8 cellular contexts compared by ENCODE assay signal in genomic region chr12:6688543-6688999, GRCh38. TPM values are rescaled to one million over a fixed set of nuclear protein-coding genes. Genes with fewer than 3 reads are reported as not detected.
DNase-seq lines count a peak whose midpoint lies in the region; ATAC-seq and TF ChIP-seq lines count a peak whose summit lies in the region.

No MANE protein-coding gene starts in this region.

- H3K79me2 ChIP-seq in osteoblast (ENCODE audit: insufficient read depth, low read length), result peaks cover 66% of the 10 kb centered on the region

- H3K4me1 ChIP-seq in osteoblast (ENCODE audit: insufficient read depth, low read length), result peaks cover 32% of the 10 kb centered on the region

- H3K27ac ChIP-seq in osteoblast (ENCODE audit: low read depth, low read length), result peak overlapping the region; percentile 81

- peak overlapping the region; percentile 75 for H2AFZ ChIP-seq in osteoblast (ENCODE audit: low read length)

- peaks cover 47% of the 10 kb centered on the region for H3K4me1 Mint-ChIP-seq in activated CD8-positive, alpha-beta T cell treated with anti-CD3 and anti-CD28 coated beads for 36 hours (ENCODE audit: low read depth)

- intact Hi-C loops in activated CD8-positive, alpha-beta T cell treated with anti-CD3 and anti-CD28 coated beads for 36 hours (cut with micrococcal nuclease), result no loop called here

- peak overlapping the region; percentile 97 for H3K27ac Mint-ChIP-seq in activated CD8-positive, alpha-beta T cell treated with anti-CD3 and anti-CD28 coated beads for 36 hours

- H3K4me3 ChIP-seq in fibroblast of the aortic adventitia (ENCODE audit: low read depth, low read length) (peak overlapping the region; percentile 97), osteoblast (ENCODE audit: insufficient read depth, low read length) (peak overlapping the region; percentile 78)

- CTCF ChIA-PET in activated CD8-positive, alpha-beta T cell treated with anti-CD3 and anti-CD28 coated beads for 36 hours (lab: Charles Lee), result interaction anchor here (0.7 to 2.3 kb wide), 18 partner anchors 9 to 218 kb away, joined by 3 to 33 read pairs (median 4); partner anchors contain the start of genes CDCA3, COPS7A, LRRC23 and MLF2

- peaks cover 3% of the 10 kb centered on the region for H3K36me3 ChIP-seq in osteoblast (ENCODE audit: insufficient read depth, low read length)

- peaks cover 37% of the 10 kb centered on the region for H3K36me3 Mint-ChIP-seq in activated CD8-positive, alpha-beta T cell treated with anti-CD3 and anti-CD28 coated beads for 36 hours (ENCODE audit: low read depth)

- no peak for TF ChIP-seq CTCF in activated CD8-positive, alpha-beta T cell treated with anti-CD3 and anti-CD28 coated beads for 36 hours (IDR thresholded peaks at IDR 0.05)
- TF ChIP-seq CTCF in fibroblast of the aortic adventitia (IDR thresholded peaks at IDR 0.05; ENCODE audit: insufficient read depth, low read length) (no peak), osteoblast (IDR thresholded peaks at IDR 0.05; ENCODE audit: extremely low read depth, low read depth, low read length) (no peak)

- POLR2A ChIA-PET in activated CD8-positive, alpha-beta T cell treated with anti-CD3 and anti-CD28 coated beads for 36 hours (lab: Charles Lee), result interaction anchor here (0.5 to 2.3 kb wide), 22 partner anchors 11 to 430 kb away, joined by 3 to 22 read pairs (median 4); partner anchors contain the start of genes ACRBP, C12orf57, CDCA3 and COPS7A

- no peaks in the 10 kb centered on the region for H3K27me3 Mint-ChIP-seq in activated CD8-positive, alpha-beta T cell treated with anti-CD3 and anti-CD28 coated beads for 36 hours

- H3K4me2 ChIP-seq in osteoblast (ENCODE audit: insufficient read depth, low read length), result peak overlapping the region; percentile 85

- peak; percentile 8 for ATAC-seq in activated CD8-positive, alpha-beta T cell treated with anti-CD3 and anti-CD28 coated beads for 36 hours

- H4K20me1 ChIP-seq in osteoblast (ENCODE audit: insufficient read depth, low read length), result peaks cover 19% of the 10 kb centered on the region

- DNase-seq in activated gamma-delta T cell treated with Interleukin-2 at 50 U/mL for 16 hours (peak; percentile 44), activated gamma-delta T cell (lab: John Stamatoyannopoulos, UW) (no peak), HuH-7 (ENCODE audit: low spot score) (peak; percentile 88), fibroblast of the aortic adventitia (ENCODE audit: low read depth) (no peak), osteoblast (ENCODE audit: insufficient read length, low spot score, missing footprints) (no peak), NCI-H774 (lab: John Stamatoyannopoulos, UW) (no peak), NCI-H345 treated with DMSO at 0.1 percent for 48 hours (lab: John Stamatoyannopoulos, UW; ENCODE audit: unreplicated experiment) (no peak)
- DNase-seq in activated CD8-positive, alpha-beta T cell treated with anti-CD3 and anti-CD28 coated beads for 36 hours, result peak; percentile 67

- no peaks in the 10 kb centered on the region for H3K9me3 Mint-ChIP-seq in activated CD8-positive, alpha-beta T cell treated with anti-CD3 and anti-CD28 coated beads for 36 hours

- peak overlapping the region; percentile 86 for H3K4me3 Mint-ChIP-seq in activated CD8-positive, alpha-beta T cell treated with anti-CD3 and anti-CD28 coated beads for 36 hours

- no peaks in the 10 kb centered on the region for H3K9me3 ChIP-seq in osteoblast (ENCODE audit: low read depth, low read length)

- no peaks in the 10 kb centered on the region for H3K27me3 ChIP-seq in osteoblast (ENCODE audit: insufficient read depth, low read length)

RNA-seq across cellular contexts. Expression of gene ZNF384, which starts 0.6 kb away (rescaled TPM):
- total RNA-seq in activated CD8-positive, alpha-beta T cell treated with anti-CD3 and anti-CD28 coated beads for 36 hours, result 10 to 100 TPM; 55.2 to 56.7 TPM
- total RNA-seq in fibroblast of the aortic adventitia (ENCODE audit: low replicate concordance), result 17.7 and 29.5 TPM in 2 replicates
- total RNA-seq in osteoblast, result 19.9 and 22.4 TPM in 2 replicates

RNA-seq across cellular contexts. Expression of gene PIANP, which starts 12.0 kb away (rescaled TPM):
- total RNA-seq in activated CD8-positive, alpha-beta T cell treated with anti-CD3 and anti-CD28 coated beads for 36 hours, result not detected
- 0.45 TPM in 1 of 2 replicates, not detected in the other for total RNA-seq in fibroblast of the aortic adventitia (ENCODE audit: low replicate concordance)
- not detected in 2 replicates for total RNA-seq in osteoblast

RNA-seq across cellular contexts. Expression of gene ING4, which starts 25.7 kb away (rescaled TPM):
- 10 to 100 TPM; 16.6 to 16.7 TPM for total RNA-seq in activated CD8-positive, alpha-beta T cell treated with anti-CD3 and anti-CD28 coated beads for 36 hours
- total RNA-seq in fibroblast of the aortic adventitia (ENCODE audit: low replicate concordance), result 34.1 and 51.2 TPM in 2 replicates
- total RNA-seq in osteoblast, result 46.9 and 53.6 TPM in 2 replicates

RNA-seq across cellular contexts. Expression of gene COPS7A, which starts 35.3 kb away (rescaled TPM):
- 10 to 100 TPM; 35.9 to 38.8 TPM for total RNA-seq in activated CD8-positive, alpha-beta T cell treated with anti-CD3 and anti-CD28 coated beads for 36 hours
- total RNA-seq in fibroblast of the aortic adventitia (ENCODE audit: low replicate concordance) (71.1 and 86.0 TPM in 2 replicates), osteoblast (91.9 and 98.8 TPM in 2 replicates)

RNA-seq across cellular contexts. Expression of gene ACRBP, which starts 41.3 kb away (rescaled TPM):
- 1 to 10 TPM; 1.3 to 2.0 TPM for total RNA-seq in activated CD8-positive, alpha-beta T cell treated with anti-CD3 and anti-CD28 coated beads for 36 hours
- total RNA-seq in fibroblast of the aortic adventitia (ENCODE audit: low replicate concordance) (0.36 and 0.49 TPM in 2 replicates), osteoblast (under 0.01 and 0.36 TPM in 2 replicates)

Comparison
In these comparisons a context has a peak if more than half of its experiments do, and no peak if none do; other contexts are left out.
1. DNase-seq: peak in activated gamma-delta T cell treated with Interleukin-2 at 50 U/mL for 16 hours (single experiment), HuH-7 (single experiment) and activated CD8-positive, alpha-beta T cell treated with anti-CD3 and anti-CD28 coated beads for 36 hours (single experiment); none in activated gamma-delta T cell (single experiment), fibroblast of the aortic adventitia (single experiment), osteoblast (single experiment), NCI-H774 (single experiment) and NCI-H345 treated with DMSO at 0.1 percent for 48 hours (single experiment).